ENCODE assay signal across 16 cellular contexts in genomic region chr12:110775997-110776396, GRCh38. TPM values are rescaled to one million over a fixed set of nuclear protein-coding genes. Genes with fewer than 3 reads are reported as not detected.
DNase-seq lines count a peak whose midpoint lies in the region; ATAC-seq and TF ChIP-seq lines count a peak whose summit lies in the region.
"Had no signal": no experiment of that assay in that cellular context is flagged by ENCODE, and none has a peak within 500 bp of the region (broad histone marks: within the 10 kb centered on the region; RNA-seq: fewer than 3 reads in every experiment).

No MANE protein-coding gene starts in this region.

- H3K4me2 ChIP-seq in DOHH2 (ENCODE audit: low read length), result peak overlapping the region; percentile 33
- H3K4me2 ChIP-seq: hepatocyte had no signal

- no peak for DNase-seq in CD4-positive, CD25-positive, alpha-beta regulatory T cell
- DNase-seq in T-helper 17 cell (no peak), omental fat pad (ENCODE audit: low spot score) (no peak), tibial artery (no peak)
- DNase-seq: activated gamma-delta T cell; naive thymus-derived CD8-positive, alpha-beta T cell; NCI-H1417; NCI-H526; PC-3; SJCRH30; T1000 had no signal

- intact Hi-C loops in dendritic cell treated with granulocyte-macrophage colony-stimulating factor and Interleukin-4, amounts not matched to agents 40 ng/mL and 50 ng/mL, for 4 days (cut with micrococcal nuclease), result no loop called here
- intact Hi-C loops in tibial artery (cut with DNase I; ENCODE audit: low total_unique reads), result no loop called here

- TF ChIP-seq CTCF in DOHH2 (IDR thresholded peaks at IDR 0.05; ENCODE audit: low read depth, low read length, poor library complexity, severe bottlenecking) (no peak), omental fat pad (IDR thresholded peaks at IDR 0.05) (no peak), tibial artery (IDR thresholded peaks at IDR 0.05) (no peak)

- no peaks in the 10 kb centered on the region for H3K36me3 ChIP-seq in CD4-positive, CD25-positive, alpha-beta regulatory T cell (ENCODE audit: control insufficient read depth, insufficient read depth, low read length)
- H3K36me3 ChIP-seq in DOHH2 (ENCODE audit: control insufficient read depth, low read length) (0 out of 2 replicates have a peak, but pooled peaks cover 2% of the 10 kb centered on the region), tibial artery (no peaks in the 10 kb centered on the region)
- H3K36me3 ChIP-seq: SJCRH30 had no signal

- peaks cover 28% of the 10 kb centered on the region for H3K4me1 ChIP-seq in CD4-positive, CD25-positive, alpha-beta regulatory T cell (ENCODE audit: control insufficient read depth, insufficient read depth, low read length, poor library complexity, severe bottlenecking)
- peaks cover 64% of the 10 kb centered on the region for H3K4me1 ChIP-seq in DOHH2 (ENCODE audit: control insufficient read depth, low read length)
- no peaks in the 10 kb centered on the region for H3K4me1 ChIP-seq in tibial artery
- H3K4me1 ChIP-seq: SJCRH30 had no signal

- no peaks in the 10 kb centered on the region for H4K20me1 ChIP-seq in DOHH2 (ENCODE audit: control insufficient read depth, insufficient read depth, low read depth, low read length)

- ATAC-seq in CD4-positive, CD25-positive, alpha-beta regulatory T cell (ENCODE audit: low read depth in 2 of 2), result no peak
- ATAC-seq in T-helper 17 cell (no peak), GM19395 (IDR thresholded peaks at IDR 0.05; ENCODE audit: unreplicated experiment) (no peak), omental fat pad (ENCODE audit: low FRiP score) (no peak)
- ATAC-seq: HCT116; naive thymus-derived CD8-positive, alpha-beta T cell; PC-3 had no signal

- no peaks in the 10 kb centered on the region for H3K79me2 ChIP-seq in DOHH2 (ENCODE audit: control insufficient read depth, low read length)
- H3K79me2 ChIP-seq: hepatocyte had no signal

- no peaks in the 10 kb centered on the region for H3K36me3 Mint-ChIP-seq in CD4-positive, CD25-positive, alpha-beta regulatory T cell
- peaks cover 1% of the 10 kb centered on the region for H3K36me3 Mint-ChIP-seq in T-helper 17 cell (ENCODE audit: low read depth)
- no peaks in the 10 kb centered on the region for H3K36me3 Mint-ChIP-seq in dendritic cell treated with granulocyte-macrophage colony-stimulating factor and Interleukin-4, amounts not matched to agents 40 ng/mL and 50 ng/mL, for 4 days (ENCODE audit: low read depth)

- H3F3A ChIP-seq in DOHH2 (ENCODE audit: control insufficient read depth, insufficient read depth), result peaks cover 12% of the 10 kb centered on the region

- no peak overlapping the region for H3K4me3 Mint-ChIP-seq in CD4-positive, CD25-positive, alpha-beta regulatory T cell
- H3K4me3 Mint-ChIP-seq in T-helper 17 cell, result peak overlapping the region; percentile 42
- no peak overlapping the region for H3K4me3 Mint-ChIP-seq in dendritic cell treated with granulocyte-macrophage colony-stimulating factor and Interleukin-4, amounts not matched to agents 40 ng/mL and 50 ng/mL, for 4 days

- no peak overlapping the region for H3K4me3 ChIP-seq in CD4-positive, CD25-positive, alpha-beta regulatory T cell (ENCODE audit: low read depth, low read length)
- H3K4me3 ChIP-seq in DOHH2 (ENCODE audit: low read length) (no peak overlapping the region; the same call in 1 of the 2 replicates), tibial artery (no peak overlapping the region)
- H3K4me3 ChIP-seq: hepatocyte, SJCRH30 had no signal

- H3K9me2 ChIP-seq in DOHH2 (replicated peaks; ENCODE audit: control insufficient read depth, low read length), result no peaks in the 10 kb centered on the region

- H3K9me3 ChIP-seq in CD4-positive, CD25-positive, alpha-beta regulatory T cell (ENCODE audit: control insufficient read depth in 2 of 2, low read length in 2 of 2), result no peaks in the 10 kb centered on the region
- H3K9me3 ChIP-seq in DOHH2 (ENCODE audit: control insufficient read depth, insufficient read depth, low read length), result no peaks in the 10 kb centered on the region
- H3K9me3 ChIP-seq in T-helper 17 cell (ENCODE audit: control insufficient read depth, low read length, poor library complexity, severe bottlenecking), result no peaks in the 10 kb centered on the region
- no peaks in the 10 kb centered on the region for H3K9me3 ChIP-seq in tibial artery
- H3K9me3 ChIP-seq: SJCRH30 had no signal

- H3K27ac ChIP-seq in CD4-positive, CD25-positive, alpha-beta regulatory T cell (ENCODE audit: insufficient read depth, low read length, poor library complexity, severe bottlenecking), result no peak overlapping the region
- H3K27ac ChIP-seq in DOHH2 (ENCODE audit: low read depth, low read length) (peak overlapping the region; percentile 16; the same call in 1 of the 2 replicates), tibial artery (no peak overlapping the region)
- H3K27ac ChIP-seq: hepatocyte, SJCRH30 had no signal

- peaks cover 0 to 1% (median 0%) of the 10 kb centered on the region in 7 donors for H3K9me3 Mint-ChIP-seq in CD4-positive, CD25-positive, alpha-beta regulatory T cell
- no peaks in the 10 kb centered on the region for H3K9me3 Mint-ChIP-seq in dendritic cell treated with granulocyte-macrophage colony-stimulating factor and Interleukin-4, amounts not matched to agents 40 ng/mL and 50 ng/mL, for 4 days
- H3K9me3 Mint-ChIP-seq: naive thymus-derived CD8-positive, alpha-beta T cell had no signal

- no peaks in the 10 kb centered on the region for H3K27me3 ChIP-seq in CD4-positive, CD25-positive, alpha-beta regulatory T cell (ENCODE audit: control insufficient read depth, insufficient read depth, low read length)
- H3K27me3 ChIP-seq in DOHH2 (ENCODE audit: control insufficient read depth, low read length) (no peaks in the 10 kb centered on the region), tibial artery (peaks cover 0 to 4% of the 10 kb centered on the region in 2 donors)
- H3K27me3 ChIP-seq: hepatocyte, SJCRH30 had no signal

- H3K27ac Mint-ChIP-seq in CD4-positive, CD25-positive, alpha-beta regulatory T cell, result peak overlapping the region in 2 of 3 donors; percentile 59 to 73
- H3K27ac Mint-ChIP-seq in T-helper 17 cell, result peak overlapping the region; percentile 27
- H3K27ac Mint-ChIP-seq in dendritic cell treated with granulocyte-macrophage colony-stimulating factor and Interleukin-4, amounts not matched to agents 40 ng/mL and 50 ng/mL, for 4 days, result peak overlapping the region; percentile 19

- H3K4me1 Mint-ChIP-seq in CD4-positive, CD25-positive, alpha-beta regulatory T cell, result peaks cover 31 to 56% (median 45%) of the 10 kb centered on the region in 4 donors
- peaks cover 46% of the 10 kb centered on the region for H3K4me1 Mint-ChIP-seq in T-helper 17 cell
- peaks cover 16% of the 10 kb centered on the region for H3K4me1 Mint-ChIP-seq in dendritic cell treated with granulocyte-macrophage colony-stimulating factor and Interleukin-4, amounts not matched to agents 40 ng/mL and 50 ng/mL, for 4 days (ENCODE audit: low read depth)

- H3K27me3 Mint-ChIP-seq in CD4-positive, CD25-positive, alpha-beta regulatory T cell, result no peaks in the 10 kb centered on the region
- no peaks in the 10 kb centered on the region for H3K27me3 Mint-ChIP-seq in T-helper 17 cell
- H3K27me3 Mint-ChIP-seq in dendritic cell treated with granulocyte-macrophage colony-stimulating factor and Interleukin-4, amounts not matched to agents 40 ng/mL and 50 ng/mL, for 4 days, result peaks cover 1% of the 10 kb centered on the region
- H3K27me3 Mint-ChIP-seq: naive thymus-derived CD8-positive, alpha-beta T cell had no signal

RNA-seq across cellular contexts. Expression of gene PPP1CC, which starts 33.3 kb away (rescaled TPM):
- 166 TPM for total RNA-seq in CD4-positive, CD25-positive, alpha-beta regulatory T cell
- polyA plus RNA-seq in CD4-positive, CD25-positive, alpha-beta regulatory T cell, result 100 to 1,000 TPM; 166 to 177 (median 175) TPM
- 100 to 1,000 TPM; 140 to 149 TPM for total RNA-seq in T-helper 17 cell
- 100 to 1,000 TPM in 2 of 4 donors, 10 to 100 TPM in 2; 87.3 to 127 (median 104) TPM for total RNA-seq in omental fat pad
